ENCODE assay signal across 24 cellular contexts in genomic region chrX:56114437-56114787, GRCh38.
DNase-seq lines count a peak whose midpoint lies in the region; ATAC-seq and TF ChIP-seq lines count a peak whose summit lies in the region.
"Had no signal": no experiment of that assay in that cellular context is flagged by ENCODE, and none has a peak within 500 bp of the region (broad histone marks: within the 10 kb centered on the region; RNA-seq: fewer than 3 reads in every experiment).

No MANE protein-coding gene starts in this region.

- no peak for DNase-seq in Calu3
- DNase-seq in left lung: no peak
- no peak for DNase-seq in trophoblast cell
- DNase-seq in type B pancreatic cell (ENCODE audit: extremely low spot score, unreplicated experiment): no peak
- DNase-seq in prostate gland (ENCODE audit: low spot score): no peak
- DNase-seq: AML-193; CD4-positive, alpha-beta T cell; CD8-positive, alpha-beta T cell; DMS 273 treated with DMSO at 0.1 percent for 48 hours; DMS153; DMS53; DMS79; DND-41; EL; GDM1 had no signal

- H3K4me3 Mint-ChIP-seq in Calu3 (ENCODE audit: low read depth, unreplicated experiment) (peak overlapping the region; percentile 24), type B pancreatic cell (no peak overlapping the region)
- H3K4me3 Mint-ChIP-seq: B cell; CD4-positive, alpha-beta T cell; CD8-positive, alpha-beta T cell had no signal

- no peak overlapping the region for H2BK120ac ChIP-seq in trophoblast cell (ENCODE audit: insufficient read depth, low read length, poor library complexity)

- no peaks in the 10 kb centered on the region for H3K79me2 ChIP-seq in trophoblast cell (ENCODE audit: control insufficient read depth, insufficient read depth, low read length, poor library complexity)

- H3K9me3 Mint-ChIP-seq in Calu3 (ENCODE audit: low read depth, unreplicated experiment) (no peaks in the 10 kb centered on the region), type B pancreatic cell (no peaks in the 10 kb centered on the region)
- H3K9me3 Mint-ChIP-seq: CD4-positive, alpha-beta T cell had no signal

- no peak for TF ChIP-seq CTCF in Calu3 (IDR thresholded peaks at IDR 0.05; ENCODE audit: unreplicated experiment)
- no peak for TF ChIP-seq CTCF in left lung (IDR thresholded peaks at IDR 0.05)
- no peak for TF ChIP-seq CTCF in type B pancreatic cell (conservative IDR thresholded peaks at IDR 0.05)
- TF ChIP-seq CTCF in gastroesophageal sphincter (IDR thresholded peaks at IDR 0.05): no peak
- no peak for TF ChIP-seq CTCF in prostate gland (IDR thresholded peaks at IDR 0.05)

- no peak overlapping the region for H3K27ac ChIP-seq in left lung
- H3K27ac ChIP-seq in trophoblast cell (ENCODE audit: low read depth, low read length): peak overlapping the region; percentile 90
- H3K27ac ChIP-seq in gastroesophageal sphincter: no peak overlapping the region
- no peak overlapping the region for H3K27ac ChIP-seq in prostate gland
- H3K27ac ChIP-seq: 22Rv1; A549; BLaER1 treated with 17β-estradiol and CSF1 and Interleukin-3, amounts not matched to agents 10 nM and 100 nM; C4-2B had no signal

- no peaks in the 10 kb centered on the region for H3K4me1 ChIP-seq in left lung
- no peaks in the 10 kb centered on the region for H3K4me1 ChIP-seq in trophoblast cell (ENCODE audit: control insufficient read depth in 1 of 2, insufficient read depth in 2 of 2, low read length in 2 of 2)
- H3K4me1 ChIP-seq in gastroesophageal sphincter: no peaks in the 10 kb centered on the region
- H3K4me1 ChIP-seq in prostate gland (replicated peaks): no peaks in the 10 kb centered on the region
- H3K4me1 ChIP-seq: A549; BLaER1 treated with 17β-estradiol and CSF1 and Interleukin-3, amounts not matched to agents 10 nM and 100 nM; Caco-2 had no signal

- TF ChIP-seq POLR2A in gastroesophageal sphincter (IDR thresholded peaks at IDR 0.05) (no peak), prostate gland (IDR thresholded peaks at IDR 0.05) (no peak)

- no peak overlapping the region for H2BK12ac ChIP-seq in trophoblast cell (ENCODE audit: low read length)

- no peak overlapping the region for H4K91ac ChIP-seq in trophoblast cell (ENCODE audit: low read depth, low read length)

- H4K12ac ChIP-seq in trophoblast cell (ENCODE audit: low read depth, low read length): no peak overlapping the region

- no CpG with 5 or more reads among the region's 1 CpG for WGBS in trophoblast cell (ENCODE audit: extremely low coverage, insufficient coverage, insufficient read length)
- WGBS in gastroesophageal sphincter (ENCODE audit: low coverage in 1 of 2), 2 donors: 67 to 100% methylated on average over 1 of the region's 1 CpG
- WGBS in prostate gland: 88% methylated on average over 1 of the region's 1 CpG

- no TSS peak for BruUV-seq in Calu3 (replicated peaks; lab: Mats Ljungman, UMichigan)

- TF ChIP-seq EP300 in gastroesophageal sphincter (IDR thresholded peaks at IDR 0.05): no peak

- ATAC-seq in left lung (peak; percentile 60), HG03025 (IDR thresholded peaks at IDR 0.05; ENCODE audit: low FRiP score, unreplicated experiment) (no peak), gastroesophageal sphincter (no peak)
- ATAC-seq: A549; CD8-positive, alpha-beta T cell; GM12878 had no signal

- H3K9me3 ChIP-seq in left lung (no peaks in the 10 kb centered on the region), trophoblast cell (ENCODE audit: insufficient read depth, low read depth, low read length) (no peaks in the 10 kb centered on the region), gastroesophageal sphincter (no peaks in the 10 kb centered on the region), prostate gland (no peaks in the 10 kb centered on the region)
- H3K9me3 ChIP-seq: A549, Caco-2 had no signal

- H2BK5ac ChIP-seq in trophoblast cell (ENCODE audit: low read depth, low read length, poor library complexity): no peak overlapping the region

- H3K36me3 ChIP-seq in left lung: no peaks in the 10 kb centered on the region
- H3K36me3 ChIP-seq in trophoblast cell (ENCODE audit: control insufficient read depth in 1 of 2, insufficient read depth in 2 of 2, low read length in 2 of 2): no peaks in the 10 kb centered on the region
- no peaks in the 10 kb centered on the region for H3K36me3 ChIP-seq in gastroesophageal sphincter
- H3K36me3 ChIP-seq in prostate gland: no peaks in the 10 kb centered on the region
- H3K36me3 ChIP-seq: BLaER1 treated with 17β-estradiol and CSF1 and Interleukin-3, amounts not matched to agents 10 nM and 100 nM had no signal

- CTCF ChIA-PET in Calu3 (lab: Charles Lee): no interaction called here

- H2AFZ ChIP-seq in trophoblast cell (ENCODE audit: insufficient read depth, low read length, poor library complexity): no peak overlapping the region

- H3K36me3 Mint-ChIP-seq in Calu3 (ENCODE audit: insufficient read depth, unreplicated experiment): peaks cover 9% of the 10 kb centered on the region
- H3K36me3 Mint-ChIP-seq in type B pancreatic cell: no peaks in the 10 kb centered on the region

- H3K27me3 ChIP-seq in left lung: no peaks in the 10 kb centered on the region
- no peaks in the 10 kb centered on the region for H3K27me3 ChIP-seq in trophoblast cell (ENCODE audit: insufficient read depth, low read length)
- no peaks in the 10 kb centered on the region for H3K27me3 ChIP-seq in gastroesophageal sphincter
- no peaks in the 10 kb centered on the region for H3K27me3 ChIP-seq in prostate gland (replicated peaks; ENCODE audit: insufficient read depth)

- peaks cover 3% of the 10 kb centered on the region for H3K79me1 ChIP-seq in trophoblast cell (ENCODE audit: low read length)

- H3K4ac ChIP-seq in trophoblast cell (ENCODE audit: low read depth, low read length): no peak overlapping the region

- no peak overlapping the region for H3K9ac ChIP-seq in trophoblast cell (ENCODE audit: low read length)
- H3K9ac ChIP-seq: BLaER1 treated with 17β-estradiol and CSF1 and Interleukin-3, amounts not matched to agents 10 nM and 100 nM had no signal

- H3K23ac ChIP-seq in trophoblast cell (ENCODE audit: low read length): no peak overlapping the region

- no peak overlapping the region for H3K4me2 ChIP-seq in trophoblast cell (ENCODE audit: low read length)
- H3K4me2 ChIP-seq: A549; BLaER1 treated with 17β-estradiol and CSF1 and Interleukin-3, amounts not matched to agents 10 nM and 100 nM had no signal

- no peak overlapping the region for H3K4me3 ChIP-seq in left lung
- no peak overlapping the region for H3K4me3 ChIP-seq in trophoblast cell (ENCODE audit: low read depth, low read length)
- no peak overlapping the region for H3K4me3 ChIP-seq in gastroesophageal sphincter
- H3K4me3 ChIP-seq in prostate gland: no peak overlapping the region
- H3K4me3 ChIP-seq: A549; BLaER1 treated with 17β-estradiol and CSF1 and Interleukin-3, amounts not matched to agents 10 nM and 100 nM; GM12878 had no signal

- no peak overlapping the region for H3K14ac ChIP-seq in trophoblast cell (ENCODE audit: low read length)

- H4K8ac ChIP-seq in trophoblast cell (ENCODE audit: low read depth, low read length): no peak overlapping the region

- peaks cover 6% of the 10 kb centered on the region for H3K4me1 Mint-ChIP-seq in Calu3 (ENCODE audit: low read depth, unreplicated experiment)
- H3K4me1 Mint-ChIP-seq in type B pancreatic cell (ENCODE audit: unreplicated experiment): no peaks in the 10 kb centered on the region

- no peaks in the 10 kb centered on the region for H3K27me3 Mint-ChIP-seq in Calu3 (ENCODE audit: unreplicated experiment)
- no peaks in the 10 kb centered on the region for H3K27me3 Mint-ChIP-seq in type B pancreatic cell
- H3K27me3 Mint-ChIP-seq: B cell; CD4-positive, alpha-beta T cell had no signal

- no peak overlapping the region for H2AK5ac ChIP-seq in trophoblast cell (ENCODE audit: low read length)

- H3K27ac Mint-ChIP-seq in Calu3 (ENCODE audit: unreplicated experiment): peak overlapping the region; percentile 81
- peak overlapping the region; percentile 33 for H3K27ac Mint-ChIP-seq in type B pancreatic cell
- H3K27ac Mint-ChIP-seq: B cell; CD4-positive, alpha-beta T cell; CD8-positive, alpha-beta T cell had no signal

- intact Hi-C loops in Calu3 (cut with micrococcal nuclease; ENCODE audit: unreplicated experiment): loop anchor here (1.0 to 5.0 kb wide), 2 partner anchors 16 to 87 kb away; no protein-coding TSS in a partner anchor
- intact Hi-C loops in left lung (cut with DNase I): no loop called here
- intact Hi-C loops in prostate gland (cut with DNase I): no loop called here

- H3K18ac ChIP-seq in trophoblast cell (ENCODE audit: low read length): no peak overlapping the region
